7 cellular contexts compared by ENCODE assay signal in genomic region chr2:97094772-97095611, GRCh38. TPM values are rescaled to one million over a fixed set of nuclear protein-coding genes. Genes with fewer than 3 reads are reported as not detected.
A peak's percentile ranks its signal among the peaks of the same experiment; 100 is the strongest.
DNase-seq lines count a peak whose midpoint lies in the region; ATAC-seq and TF ChIP-seq lines count a peak whose summit lies in the region.
"Not testable (repeated sequence)": the region's sequence is repeated elsewhere in the genome, so short reads cannot be mapped to it uniquely, and the experiment has no call there.

Gene FAHD2B, minus strand, starts transcription at chr2:97094882. Its CDS starts 3,176 bp downstream, at chr2:97091706.

- not testable (repeated sequence) for H3K27me3 ChIP-seq in iPS-15b (ENCODE audit: control insufficient read depth, insufficient read depth, low read length)
- peaks cover 18% of the 10 kb centered on the region for H3K27me3 ChIP-seq in skeletal muscle satellite cell (ENCODE audit: control insufficient read depth, insufficient read depth, low read length)

- H3K4me2 ChIP-seq in skeletal muscle satellite cell (ENCODE audit: low read length): peak within 1 kb of the TSS; percentile 69

- H3K4me1 ChIP-seq in iPS-15b (ENCODE audit: control insufficient read depth, insufficient read depth, low read length); skeletal muscle satellite cell (ENCODE audit: control insufficient read depth, insufficient read depth, low read length): not testable (repeated sequence)

- H3K4me3 ChIP-seq in iPS-15b (ENCODE audit: low read depth, low read length) (peak within 1 kb of the TSS; percentile 37), skeletal muscle satellite cell (ENCODE audit: low read length) (peak within 1 kb of the TSS; percentile 52)

- H3K9ac ChIP-seq in iPS-15b (ENCODE audit: low read depth, low read length): not testable (repeated sequence)
- peak within 1 kb of the TSS; percentile 21 for H3K9ac ChIP-seq in skeletal muscle satellite cell (ENCODE audit: low read depth, low read length)

- peak; percentile 69 for ATAC-seq in GM18873 (IDR thresholded peaks at IDR 0.05; ENCODE audit: low FRiP score, unreplicated experiment)
- peak; percentile 85 for ATAC-seq in HG03095 (IDR thresholded peaks at IDR 0.05; ENCODE audit: unreplicated experiment)

- H3K36me3 Mint-ChIP-seq in brain: not testable (repeated sequence)

- H3K27ac Mint-ChIP-seq in brain: peak within 1 kb of the TSS; percentile 22 to 92 (median 82)

- not testable (repeated sequence) for H3K9me3 Mint-ChIP-seq in brain

- H3K4me1 Mint-ChIP-seq in brain: peaks cover 12% of the 10 kb centered on the region

- not testable (repeated sequence) for H3K27me3 Mint-ChIP-seq in brain

- H3K4me3 Mint-ChIP-seq in brain: peak within 1 kb of the TSS; percentile 87 to 89 (median 88)

- H3K36me3 ChIP-seq in iPS-15b (ENCODE audit: control insufficient read depth, insufficient read depth, low read length); skeletal muscle satellite cell (ENCODE audit: insufficient read depth, low read length): not testable (repeated sequence)

- peak; percentile 44 for DNase-seq in NCI-H2196 (lab: John Stamatoyannopoulos, UW; ENCODE audit: unreplicated experiment)
- DNase-seq in activated CD4-positive, CD25-positive, alpha-beta regulatory T cell (lab: John Stamatoyannopoulos, UW): peak; percentile 32 to 75 (median 71)

- TF ChIP-seq CTCF in brain (conservative IDR thresholded peaks at IDR 0.05): not testable (repeated sequence)

- not testable (repeated sequence) for H3K9me3 ChIP-seq in iPS-15b (ENCODE audit: control insufficient read depth, insufficient read depth, low read length); skeletal muscle satellite cell (replicated peaks; ENCODE audit: low read length)

RNA-seq across cellular contexts. Expression of gene FAHD2B, which starts in this region (rescaled TPM):
- 26.8 TPM for polyA plus RNA-seq in brain (ENCODE audit: insufficient read depth, low read depth, low replicate concordance)
- total RNA-seq in skeletal muscle satellite cell (2012; rRNA removed): 3.9 and 6.3 TPM in 2 replicates

Comparison
In these comparisons a context has a peak if more than half of its experiments do, and no peak if none do; other contexts are left out.
1. Peak in every context shown above with its lines: DNase-seq, ATAC-seq and H3K4me3 ChIP-seq.